9 cellular contexts compared by ENCODE assay signal in the genomic region with DNA sequence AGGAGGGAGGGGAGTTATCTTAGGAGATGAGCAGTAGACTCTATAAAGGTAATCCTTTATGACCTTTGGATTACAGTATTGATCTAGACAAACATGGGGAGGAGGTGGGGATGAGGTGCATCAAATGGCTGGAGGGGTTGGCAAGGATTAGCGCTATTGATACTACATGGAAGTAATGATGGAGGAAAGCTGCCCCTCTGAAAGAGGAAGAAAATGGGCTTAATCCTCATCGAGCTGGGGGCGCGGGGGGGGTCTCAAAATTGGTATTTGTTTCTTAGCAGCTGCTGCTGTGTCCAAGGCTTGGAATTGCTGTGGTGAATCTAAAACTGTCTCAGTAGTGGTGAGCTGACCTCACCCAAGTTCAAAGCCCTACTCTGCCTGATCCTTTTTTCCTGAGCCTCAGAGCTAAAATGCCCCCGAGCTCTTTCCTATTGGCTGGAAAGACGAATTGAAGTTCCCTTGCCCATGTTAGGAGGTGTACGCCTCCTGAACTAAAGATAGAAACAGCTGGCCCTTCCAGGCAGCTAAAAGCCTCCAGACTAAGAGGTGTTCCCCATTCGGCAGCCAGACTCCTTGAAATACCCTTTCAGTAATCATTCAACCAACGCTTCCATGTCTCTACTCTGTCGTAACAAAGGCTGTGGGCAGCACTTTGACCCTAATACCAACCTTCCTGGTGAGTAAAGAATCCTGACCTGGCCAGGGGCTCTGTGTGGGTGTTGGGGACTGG. TPM values are rescaled to one million over a fixed set of nuclear protein-coding genes. Genes with fewer than 3 reads are reported as not detected.
DNase-seq lines count a peak whose midpoint lies in the region; ATAC-seq, FAIRE-seq and TF ChIP-seq lines count a peak whose summit lies in the region.
"Had no signal": no experiment of that assay in that cellular context is flagged by ENCODE, and none has a peak within 500 bp of the region (broad histone marks: within the 10 kb centered on the region; RNA-seq: fewer than 3 reads in every experiment).

A gene (plus strand): TSS at position 556 of the 730 bp plus-strand sequence. CDS start 57 bp downstream, at position 613.

- no peak within 1 kb of the TSS for H3K56ac ChIP-seq in H1 (replicated peaks; ENCODE audit: insufficient read length, low read depth, low read length)

- peaks cover 56% of the 10 kb centered on the region for H3K36me3 ChIP-seq in DND-41 (ENCODE audit: insufficient read depth, low read length)
- peaks cover 18 to 54% (median 38%) of the 10 kb centered on the region in 4 experiments for H3K36me3 ChIP-seq in H1 (ENCODE audit: control insufficient read depth in 2 of 4, insufficient read depth in 4 of 4, low read length in 3 of 4)

- no peak within 1 kb of the TSS for H3K4me3 Mint-ChIP-seq in nephron progenitor cell
- H3K4me3 Mint-ChIP-seq: activated T-cell treated with anti-CD3 and anti-CD28 coated beads, Interleukin-2, amount 50 U/mL, for 4 hours had no signal

- no peak within 1 kb of the TSS for H2AK5ac ChIP-seq in H1 (ENCODE audit: low read depth, low read length)

- H3K23ac ChIP-seq in H1 (ENCODE audit: insufficient read length): no peak within 1 kb of the TSS

- POLR2A ChIA-PET in H1 (lab: Charles Lee; ENCODE audit: partially characterized antibody): interaction anchor here (0.8 to 18.0 kb wide), 11 partner anchors 11 to 69 kb away, joined by 3 to 215 read pairs (median 4); a partner anchor contains a TSS

- peak in 1 of 2 experiments; percentile 28; a peak in 1 of 3 replicates for TF ChIP-seq POLR2A in H1 (IDR thresholded peaks at IDR 0.05; ENCODE audit: control extremely low read depth in 1 of 2, low read depth in 2 of 2, low read length in 2 of 2)

- no peak within 1 kb of the TSS for H3K14ac ChIP-seq in H1 (ENCODE audit: insufficient read length)

- no peak within 1 kb of the TSS for H4K5ac ChIP-seq in H1 (ENCODE audit: insufficient read length, low read depth, low read length)

- no peak within 1 kb of the TSS for H3K4ac ChIP-seq in H1 (replicated peaks; ENCODE audit: insufficient read length, low read depth, low read length)

- no peak within 1 kb of the TSS for H2BK12ac ChIP-seq in H1 (ENCODE audit: low read depth, low read length)

- H3K9ac ChIP-seq in DND-41 (ENCODE audit: low read depth, low read length) (no peak within 1 kb of the TSS), H1 (replicated peaks in 1 of 4; ENCODE audit: extremely low read depth in 1 of 4, low read depth in 3 of 4, low read length in 3 of 4) (no peak within 1 kb of the TSS)

- no peak within 1 kb of the TSS for H2BK5ac ChIP-seq in H1 (ENCODE audit: low read depth, low read length)

- no peak within 1 kb of the TSS for H2BK120ac ChIP-seq in H1 (replicated peaks; ENCODE audit: low read depth, low read length)

- DNase-seq in DND-41: no peak
- peak; percentile 47 for DNase-seq in NCI-H2227 (lab: John Stamatoyannopoulos, UW; ENCODE audit: unreplicated experiment)
- no peak for DNase-seq in H1 (ENCODE audit: low read depth in 1 of 2, low spot score in 2 of 2)
- no peak for DNase-seq in nephron progenitor cell
- no peak for DNase-seq in stimulated activated CD4-positive, alpha-beta T cell treated with anti-CD3 and anti-CD28 coated beads, Interleukin-4, amount 100 ng/mL, for 4 hours
- no peak for DNase-seq in GM10266 (ENCODE audit: extremely low spot score)
- DNase-seq in inferior parietal cortex (ENCODE audit: extremely low spot score): no peak
- DNase-seq: activated T-cell treated with anti-CD3 and anti-CD28 coated beads, Interleukin-2, amount 50 U/mL, for 4 hours had no signal

- CTCF ChIA-PET in H1 (lab: Charles Lee; ENCODE audit: partially characterized antibody): interaction anchor here (0.6 kb wide), 1 partner anchor 131 kb away, joined by 3 read pairs; no protein-coding TSS in a partner anchor

- H2AFZ ChIP-seq in DND-41 (ENCODE audit: low read depth, low read length): no peak within 1 kb of the TSS
- no peak within 1 kb of the TSS for H2AFZ ChIP-seq in H1 (ENCODE audit: low read length)

- H2BK20ac ChIP-seq in H1 (ENCODE audit: low read length): no peak within 1 kb of the TSS

- H3K18ac ChIP-seq in H1 (ENCODE audit: extremely low read depth, low read length): no peak within 1 kb of the TSS

- no peak within 1 kb of the TSS for H3K27ac ChIP-seq in DND-41 (ENCODE audit: low read length)
- H3K27ac ChIP-seq in H1 (ENCODE audit: low read depth, low read length): no peak within 1 kb of the TSS

- TF ChIP-seq CTCF in DND-41 (IDR thresholded peaks at IDR 0.05; ENCODE audit: borderline replicate concordance, extremely low read depth, low read length, poor library complexity, severe bottlenecking) (no peak), H1 (IDR thresholded peaks at IDR 0.05; ENCODE audit: control extremely low read depth in 1 of 3, insufficient read depth in 1 of 3, low read depth in 1 of 3, low read length in 3 of 3) (no peak), nephron progenitor cell (IDR thresholded peaks at IDR 0.05) (no peak), GM10266 (IDR thresholded peaks at IDR 0.05; ENCODE audit: control insufficient read depth, insufficient read depth, low read depth, missing control alignments) (no peak)

- no peak for FAIRE-seq in H1 (lab: Jason Lieb, UNC)

- H4K8ac ChIP-seq in H1 (ENCODE audit: extremely low read depth, insufficient read depth, low read length): no peak within 1 kb of the TSS

- H3K79me2 ChIP-seq in DND-41 (ENCODE audit: insufficient read depth, low read length) (no peaks in the 10 kb centered on the region; the same call in 1 of the 2 replicates), H1 (ENCODE audit: control insufficient read depth in 1 of 2, insufficient read depth in 2 of 2, low read length in 2 of 2) (no peaks in the 10 kb centered on the region)

- H4K20me1 ChIP-seq in DND-41 (ENCODE audit: insufficient read depth, low read length) (peaks cover 18% of the 10 kb centered on the region), H1 (replicated peaks in 1 of 2; ENCODE audit: control insufficient read depth in 1 of 2, insufficient read depth in 2 of 2, low read length in 2 of 2) (peaks cover 5 to 10% of the 10 kb centered on the region in 2 experiments)

- no peaks in the 10 kb centered on the region for H3K79me1 ChIP-seq in H1 (ENCODE audit: low read depth, low read length)

- H3K27me3 ChIP-seq in DND-41 (ENCODE audit: insufficient read depth, low read length, poor library complexity) (no peaks in the 10 kb centered on the region), H1 (replicated peaks in 1 of 4; ENCODE audit: control insufficient read depth in 3 of 4, extremely low read depth in 1 of 4, insufficient read depth in 3 of 4, low read length in 3 of 4) (no peaks in the 10 kb centered on the region)

- ATAC-seq in DND-41 (ENCODE audit: insufficient read depth, low read depth) (peak; percentile 47), HG03108 (IDR thresholded peaks at IDR 0.05; ENCODE audit: unreplicated experiment) (no peak)

- H3K4me3 ChIP-seq in DND-41 (ENCODE audit: low read depth in 1 of 2, low read length in 2 of 2): no peak within 1 kb of the TSS
- H3K4me3 ChIP-seq in H1 (ENCODE audit: extremely low read depth in 1 of 4, insufficient read depth in 2 of 4, low read depth in 3 of 4, low read length in 4 of 4): no peak within 1 kb of the TSS

- H4K91ac ChIP-seq in H1 (replicated peaks; ENCODE audit: insufficient read length, low read length): no peak within 1 kb of the TSS

- H3K4me1 ChIP-seq in DND-41 (ENCODE audit: insufficient read depth, low read length): no peaks in the 10 kb centered on the region
- no peaks in the 10 kb centered on the region for H3K4me1 ChIP-seq in H1 (replicated peaks in 1 of 4; ENCODE audit: control insufficient read depth in 3 of 4, insufficient read depth in 4 of 4, low read length in 3 of 4)

- no peaks in the 10 kb centered on the region for H3K27me3 Mint-ChIP-seq in nephron progenitor cell (ENCODE audit: low read depth, poor library complexity)

- H3K36me3 Mint-ChIP-seq in nephron progenitor cell (ENCODE audit: low read depth): peaks cover 49% of the 10 kb centered on the region

- H3K4me1 Mint-ChIP-seq in nephron progenitor cell: no peaks in the 10 kb centered on the region

- WGBS in H1 (ENCODE audit: extremely low coverage in 1 of 2, insufficient coverage in 1 of 2, insufficient read length in 1 of 2, insufficient replicate concordance in 2 of 2, low coverage in 1 of 2, low lambda C conversion rate in 2 of 2, missing lambda C conversion rate in 1 of 2), 2 experiments: 84% methylated on average over 10 of the region's 10 CpGs; no CpG with 5 or more reads in 1 of the 2 experiments

- peak within 1 kb of the TSS; percentile 90 for H3K27ac Mint-ChIP-seq in nephron progenitor cell

- no peak for TF ChIP-seq EP300 in H1 (IDR thresholded peaks at IDR 0.05; ENCODE audit: borderline replicate concordance in 1 of 2, low read depth in 2 of 2, low read length in 2 of 2)

- no peak within 1 kb of the TSS for H2BK15ac ChIP-seq in H1 (ENCODE audit: low read length)

- H3K23me2 ChIP-seq in H1 (ENCODE audit: low read depth, low read length): no peaks in the 10 kb centered on the region

- no peak within 1 kb of the TSS for H3K4me2 ChIP-seq in DND-41 (ENCODE audit: insufficient read depth, low read length)
- H3K4me2 ChIP-seq in H1 (ENCODE audit: insufficient read depth in 1 of 2, low read depth in 2 of 2, low read length in 2 of 2): no peak within 1 kb of the TSS

- no peak for TF ChIP-seq RAD21 in H1 (IDR thresholded peaks at IDR 0.05 in 1 of 2, conservative IDR thresholded peaks at IDR 0.05 in 1 of 2; ENCODE audit: low read depth in 2 of 2, low read length in 2 of 2)

- H3K9me3 ChIP-seq in DND-41 (ENCODE audit: insufficient read depth, low read length, severe bottlenecking) (no peaks in the 10 kb centered on the region), H1 (ENCODE audit: insufficient read depth in 2 of 2, low read depth in 1 of 2, low read length in 1 of 2) (no peaks in the 10 kb centered on the region)

- H3K9me3 Mint-ChIP-seq in nephron progenitor cell: peaks cover 54% of the 10 kb centered on the region
- H3K9me3 Mint-ChIP-seq: activated T-cell treated with anti-CD3 and anti-CD28 coated beads, Interleukin-2, amount 50 U/mL, for 4 hours had no signal

TF ChIP-seq in H1, 55 proteins besides CTCF, POLR2A, EP300 and RAD21:
- TF ChIP-seq SAP30 (IDR thresholded peaks at IDR 0.05; ENCODE audit: insufficient read depth, insufficient replicate concordance, low read length): no peak
- TF ChIP-seq POLR2AphosphoS5 (IDR thresholded peaks at IDR 0.05; ENCODE audit: low read depth, low read length): peak; percentile 39

RNA-seq across cellular contexts. Expression of the gene that starts here (rescaled TPM):
- total RNA-seq in H1 (2021; fragmentation: NEBNext Ultra II Directional; extraction: Animal tissue kit (Norgen Biotek cat#: 25700)): 5.1 and 5.2 TPM in 2 replicates
- 2.6 and 2.9 TPM in 2 replicates for polyA plus RNA-seq in H1 (2011; rRNA removed)
- 4.1 TPM for polyA plus RNA-seq in H1 (2011; cell fraction: cytosol; rRNA removed)
- polyA plus RNA-seq in H1 (2011; cell fraction: nucleus; rRNA removed): 19.1 TPM
- polyA plus RNA-seq in H1 (2012, experiment 1 of 2): 3.9 to 6.2 TPM (median 4.3 TPM) in 4 replicates
- 0.56 TPM for polyA plus RNA-seq in H1 (2012, experiment 2 of 2)
- 1.5 TPM for polyA plus RNA-seq in H1 (2013, experiment 1 of 2)
- polyA plus RNA-seq in H1 (2013, experiment 2 of 2): 1.5 TPM
- polyA minus RNA-seq in H1 (2011; rRNA and poly(A)+ RNA removed): 7.8 and 9.5 TPM in 2 replicates
- 1.3 TPM for polyA minus RNA-seq in H1 (2011; cell fraction: cytosol; rRNA and poly(A)+ RNA removed)
- 12.3 TPM for polyA minus RNA-seq in H1 (2011; cell fraction: nucleus; rRNA and poly(A)+ RNA removed)
